In the genomic region with DNA sequence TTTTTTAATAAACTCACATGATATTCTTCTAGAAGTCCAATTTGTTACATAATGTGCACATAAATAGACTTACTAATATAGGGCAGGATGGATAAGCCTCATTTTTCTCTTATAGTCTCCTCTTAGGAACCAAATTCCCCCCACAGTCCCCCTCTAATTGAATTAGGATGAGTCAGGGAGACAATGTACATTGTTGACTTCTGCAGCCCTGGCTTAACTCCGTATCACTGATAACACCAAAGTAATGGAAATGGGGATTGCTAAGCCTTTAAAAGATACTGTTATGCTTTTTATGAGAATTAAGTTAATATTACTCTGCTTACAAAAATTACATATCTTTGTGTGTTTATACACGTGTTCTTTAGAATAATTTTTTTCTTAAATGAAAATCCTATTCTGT, we compare ENCODE assay signal across 1 cellular context.
TF ChIP-seq lines count a peak whose summit lies in the region.

No MANE protein-coding gene starts in this region.

TF ChIP-seq in SK-N-SH treated with all-trans-retinoic acid at 6 μM for 48 hours, 23 proteins besides CTCF, POLR2A, EP300 and RAD21 (continued from another document):
- TF ChIP-seq, protein P1, sequence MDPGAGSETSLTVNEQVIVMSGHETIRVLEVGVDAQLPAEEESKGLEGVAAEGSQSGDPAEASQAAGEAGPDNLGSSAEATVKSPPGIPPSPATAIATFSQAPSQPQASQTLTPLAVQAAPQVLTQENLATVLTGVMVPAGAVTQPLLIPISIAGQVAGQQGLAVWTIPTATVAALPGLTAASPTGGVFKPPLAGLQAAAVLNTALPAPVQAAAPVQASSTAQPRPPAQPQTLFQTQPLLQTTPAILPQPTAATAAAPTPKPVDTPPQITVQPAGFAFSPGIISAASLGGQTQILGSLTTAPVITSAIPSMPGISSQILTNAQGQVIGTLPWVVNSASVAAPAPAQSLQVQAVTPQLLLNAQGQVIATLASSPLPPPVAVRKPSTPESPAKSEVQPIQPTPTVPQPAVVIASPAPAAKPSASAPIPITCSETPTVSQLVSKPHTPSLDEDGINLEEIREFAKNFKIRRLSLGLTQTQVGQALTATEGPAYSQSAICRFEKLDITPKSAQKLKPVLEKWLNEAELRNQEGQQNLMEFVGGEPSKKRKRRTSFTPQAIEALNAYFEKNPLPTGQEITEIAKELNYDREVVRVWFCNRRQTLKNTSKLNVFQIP (CRISPR knock-in tag; IDR thresholded peaks at IDR 0.05; ENCODE audit: borderline replicate concordance, low read depth) = no peak
- TF ChIP-seq ZC3H10 (CRISPR knock-in tag; IDR thresholded peaks at IDR 0.05) (no peak), ZNF70 (CRISPR knock-in tag; IDR thresholded peaks at IDR 0.05) (no peak), ISL1 (CRISPR knock-in tag; IDR thresholded peaks at IDR 0.05) (peak; percentile 92), ARNTL (CRISPR knock-in tag; IDR thresholded peaks at IDR 0.05; ENCODE audit: borderline replicate concordance, low read depth) (no peak), PPARA (CRISPR knock-in tag; IDR thresholded peaks at IDR 0.05; ENCODE audit: borderline replicate concordance) (no peak), GLIS3 (CRISPR knock-in tag; IDR thresholded peaks at IDR 0.05) (0 out of 2 replicates have a peak, but pooled peaks have one; percentile 71), BACH2 (CRISPR knock-in tag; IDR thresholded peaks at IDR 0.05; ENCODE audit: borderline replicate concordance) (no peak), CSDC2 (CRISPR knock-in tag; IDR thresholded peaks at IDR 0.05) (no peak), TCF4 (CRISPR knock-in tag; IDR thresholded peaks at IDR 0.05; ENCODE audit: borderline replicate concordance) (peak; percentile 76; the same call in 1 of the 2 replicates)
- TF ChIP-seq, protein P2, sequence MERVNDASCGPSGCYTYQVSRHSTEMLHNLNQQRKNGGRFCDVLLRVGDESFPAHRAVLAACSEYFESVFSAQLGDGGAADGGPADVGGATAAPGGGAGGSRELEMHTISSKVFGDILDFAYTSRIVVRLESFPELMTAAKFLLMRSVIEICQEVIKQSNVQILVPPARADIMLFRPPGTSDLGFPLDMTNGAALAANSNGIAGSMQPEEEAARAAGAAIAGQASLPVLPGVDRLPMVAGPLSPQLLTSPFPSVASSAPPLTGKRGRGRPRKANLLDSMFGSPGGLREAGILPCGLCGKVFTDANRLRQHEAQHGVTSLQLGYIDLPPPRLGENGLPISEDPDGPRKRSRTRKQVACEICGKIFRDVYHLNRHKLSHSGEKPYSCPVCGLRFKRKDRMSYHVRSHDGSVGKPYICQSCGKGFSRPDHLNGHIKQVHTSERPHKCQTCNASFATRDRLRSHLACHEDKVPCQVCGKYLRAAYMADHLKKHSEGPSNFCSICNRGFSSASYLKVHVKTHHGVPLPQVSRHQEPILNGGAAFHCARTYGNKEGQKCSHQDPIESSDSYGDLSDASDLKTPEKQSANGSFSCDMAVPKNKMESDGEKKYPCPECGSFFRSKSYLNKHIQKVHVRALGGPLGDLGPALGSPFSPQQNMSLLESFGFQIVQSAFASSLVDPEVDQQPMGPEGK (CRISPR knock-in tag; IDR thresholded peaks at IDR 0.05; ENCODE audit: borderline replicate concordance) = 0 out of 2 replicates have a peak, but pooled peaks have one; percentile 73
TF ChIP-seq in SK-N-SH treated with all-trans-retinoic acid at 6 μM for 48 hours: peak in this region for 6.
